ENCODE assay signal across 9 cellular contexts in the genomic region with DNA sequence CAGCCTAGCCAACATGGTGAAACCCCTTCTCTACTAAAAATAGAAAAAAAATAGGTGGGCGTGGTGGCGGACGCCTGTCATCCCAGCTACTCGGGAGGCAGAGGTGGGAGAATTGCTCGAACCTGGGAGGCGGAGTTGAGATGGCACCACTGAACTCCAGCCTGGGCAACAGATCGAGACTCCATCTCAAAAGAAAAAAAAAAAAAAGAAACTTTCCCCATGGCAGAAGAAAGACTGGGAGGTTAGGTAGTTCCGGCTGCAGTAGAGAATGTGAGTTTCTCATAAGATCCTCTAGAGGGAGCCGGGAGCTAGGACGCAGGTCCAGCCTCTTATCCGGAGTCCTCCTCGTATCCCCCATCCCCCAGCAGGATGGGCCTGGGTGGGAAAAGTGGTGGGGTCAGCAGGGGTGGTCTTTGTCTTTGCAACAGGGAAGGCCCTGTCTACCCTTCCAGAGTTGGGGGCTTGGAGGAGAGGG. TPM values are rescaled to one million over a fixed set of nuclear protein-coding genes. Genes with fewer than 3 reads are reported as not detected.
DNase-seq lines count a peak whose midpoint lies in the region; ATAC-seq lines count a peak whose summit lies in the region.
"Had no signal": no experiment of that assay in that cellular context is flagged by ENCODE, and none has a peak within 500 bp of the region (broad histone marks: within the 10 kb centered on the region; RNA-seq: fewer than 3 reads in every experiment).

No MANE protein-coding gene starts in this region.

- peak; percentile 68 for DNase-seq in Caki2 (ENCODE audit: low read depth)
- peak; percentile 77 for DNase-seq in HCEC 1CT
- peak; percentile 21 for DNase-seq in NCI-H524 treated with DMSO at 0.1 percent for 48 hours (lab: John Stamatoyannopoulos, UW)
- peak; percentile 54 for DNase-seq in activated CD8-positive, alpha-beta memory T cell treated with anti-CD3 and anti-CD28 coated beads, Interleukin-2, amount 10 ng/mL, durations not matched to agents 7 days and 5 days
- DNase-seq in head of caudate nucleus = peak in 26 of 42 donors; percentile 10 to 71 (median 33)
- DNase-seq in pulmonary artery endothelial cell (ENCODE audit: low read depth, low spot score) = peak; percentile 17

- ATAC-seq in activated CD8-positive, alpha-beta memory T cell treated with anti-CD3 and anti-CD28 coated beads, Interleukin-2, amount 10 ng/mL, durations not matched to agents 7 days and 5 days = peak; percentile 83
- ATAC-seq in GM18511 (IDR thresholded peaks at IDR 0.05; ENCODE audit: unreplicated experiment) (no peak), GM19328 (IDR thresholded peaks at IDR 0.05; ENCODE audit: unreplicated experiment) (no peak)

- H3K9me3 Mint-ChIP-seq in activated CD8-positive, alpha-beta memory T cell treated with anti-CD3 and anti-CD28 coated beads, Interleukin-2, amount 10 ng/mL, durations not matched to agents 7 days and 5 days (ENCODE audit: low read depth) = no peaks in the 10 kb centered on the region

- intact Hi-C loops in head of caudate nucleus (cut with DNase I) = no loop called here

- no peaks in the 10 kb centered on the region for H3K36me3 Mint-ChIP-seq in activated CD8-positive, alpha-beta memory T cell treated with anti-CD3 and anti-CD28 coated beads, Interleukin-2, amount 10 ng/mL, durations not matched to agents 7 days and 5 days

- peaks cover 10% of the 10 kb centered on the region for H3K4me1 Mint-ChIP-seq in activated CD8-positive, alpha-beta memory T cell treated with anti-CD3 and anti-CD28 coated beads, Interleukin-2, amount 10 ng/mL, durations not matched to agents 7 days and 5 days

- H3K4me3 Mint-ChIP-seq in activated CD8-positive, alpha-beta memory T cell treated with anti-CD3 and anti-CD28 coated beads, Interleukin-2, amount 10 ng/mL, durations not matched to agents 7 days and 5 days = no peak overlapping the region

- no peak overlapping the region for H3K27ac Mint-ChIP-seq in activated CD8-positive, alpha-beta memory T cell treated with anti-CD3 and anti-CD28 coated beads, Interleukin-2, amount 10 ng/mL, durations not matched to agents 7 days and 5 days

- H3K27me3 Mint-ChIP-seq in activated CD8-positive, alpha-beta memory T cell treated with anti-CD3 and anti-CD28 coated beads, Interleukin-2, amount 10 ng/mL, durations not matched to agents 7 days and 5 days = peaks cover 10% of the 10 kb centered on the region

- in situ Hi-C loops in Caki2 (cut with HindIII; ENCODE audit: low pct_unique_long_range_greater_than_20kb, low sequenced_read_pairs) = no loop called here

- CTCF ChIA-PET in activated CD8-positive, alpha-beta memory T cell treated with anti-CD3 and anti-CD28 coated beads, Interleukin-2, amount 10 ng/mL, durations not matched to agents 7 days and 5 days (lab: Charles Lee) = interaction anchor here (0.6 to 3.9 kb wide), 60 partner anchors 9 to 469 kb away, joined by 3 to 33 read pairs (median 6); a partner anchor contains a TSS

RNA-seq across cellular contexts. Expression of a gene that starts 13.2 kb away (rescaled TPM):
- not detected in 2 replicates for total RNA-seq in Caki2 (2014; rRNA removed; shearing (Covaris generic); ENCODE audit: low replicate concordance)
- under 1 TPM in 1 of 2 experiments, not detected in 1; 0.75 TPM for total RNA-seq in activated CD8-positive, alpha-beta memory T cell treated with anti-CD3 and anti-CD28 coated beads, Interleukin-2, amount 10 ng/mL, durations not matched to agents 7 days and 5 days
- not detected in 2 replicates for total RNA-seq in pulmonary artery endothelial cell
- total RNA-seq: T-helper 1 cell treated with Interleukin-12 subunit alpha and Interleukin-12 subunit beta and Interleukin-4 antibody, amounts not matched to agents 30 ng/mL and 1 ng/mL, for 36 hours had no signal

RNA-seq across cellular contexts. Expression of a gene that starts 16.4 kb away (rescaled TPM):
- 318 and 353 TPM in 2 replicates for total RNA-seq in Caki2 (2014; rRNA removed; shearing (Covaris generic); ENCODE audit: low replicate concordance)
- total RNA-seq in activated CD8-positive, alpha-beta memory T cell treated with anti-CD3 and anti-CD28 coated beads, Interleukin-2, amount 10 ng/mL, durations not matched to agents 7 days and 5 days = 100 to 1,000 TPM; 201 to 238 TPM
- 191 and 203 TPM in 2 replicates for total RNA-seq in pulmonary artery endothelial cell

RNA-seq across cellular contexts. Expression of a gene that starts 42.1 kb away (rescaled TPM):
- total RNA-seq in Caki2 (2014; rRNA removed; shearing (Covaris generic); ENCODE audit: low replicate concordance) = 27.2 and 28.8 TPM in 2 replicates
- 10 to 100 TPM; 37.5 to 37.8 TPM for total RNA-seq in activated CD8-positive, alpha-beta memory T cell treated with anti-CD3 and anti-CD28 coated beads, Interleukin-2, amount 10 ng/mL, durations not matched to agents 7 days and 5 days
- 11.4 and 14.2 TPM in 2 replicates for total RNA-seq in pulmonary artery endothelial cell

RNA-seq across cellular contexts. Expression of a gene that starts 42.2 kb away (rescaled TPM):
- total RNA-seq in Caki2 (2014; rRNA removed; shearing (Covaris generic); ENCODE audit: low replicate concordance) = 0.64 and 1.9 TPM in 2 replicates
- total RNA-seq in activated CD8-positive, alpha-beta memory T cell treated with anti-CD3 and anti-CD28 coated beads, Interleukin-2, amount 10 ng/mL, durations not matched to agents 7 days and 5 days = 1 to 10 TPM in 1 of 2 experiments, under 1 TPM in 1; 0.82 to 1.4 TPM
- total RNA-seq in pulmonary artery endothelial cell = 0.07 and 0.28 TPM in 2 replicates

Comparison
In these comparisons a context has a peak if more than half of its experiments do, and no peak if none do; other contexts are left out.
1. DNase-seq: peak in every context shown above with its lines; median percentile 77 in HCEC 1CT; 68 in Caki2; 54 in activated CD8-positive, alpha-beta memory T cell treated with anti-CD3 and anti-CD28 coated beads, Interleukin-2, amount 10 ng/mL, durations not matched to agents 7 days and 5 days; 33 in head of caudate nucleus; 21 in NCI-H524 treated with DMSO at 0.1 percent for 48 hours; 17 in pulmonary artery endothelial cell.